ENCODE assay signal across 9 cellular contexts in genomic region chr3:179942560-179943075, GRCh38.
DNase-seq lines count a peak whose midpoint lies in the region; ATAC-seq, FAIRE-seq and TF ChIP-seq lines count a peak whose summit lies in the region.
"Had no signal": no experiment of that assay in that cellular context is flagged by ENCODE, and none has a peak within 500 bp of the region (broad histone marks: within the 10 kb centered on the region; RNA-seq: fewer than 3 reads in every experiment).

No MANE protein-coding gene starts in this region.

- H3K4me3 ChIP-seq in A549 (peak overlapping the region; percentile 38), KMS-11 (IDR thresholded peaks at IDR 0.05; ENCODE audit: insufficient read depth, low read depth, low read length) (no peak overlapping the region), hepatocyte (no peak overlapping the region), esophagus squamous epithelium (peak overlapping the region in 1 of 4 donors; percentile 47)

- H3K4me2 ChIP-seq in A549: peak overlapping the region; percentile 82
- peak overlapping the region; percentile 39; the same call in 1 of the 2 replicates for H3K4me2 ChIP-seq in KMS-11
- H3K4me2 ChIP-seq in hepatocyte: peak overlapping the region; percentile 65

- 0 out of 6 replicates have a peak overlapping the region, but pooled peaks of 1 of the 2 experiments have one; percentile 8 for H3K27ac ChIP-seq in A549
- no peak overlapping the region for H3K27ac ChIP-seq in KMS-11
- no peak overlapping the region for H3K27ac ChIP-seq in hepatocyte
- no peak overlapping the region for H3K27ac ChIP-seq in esophagus squamous epithelium
- H3K27ac ChIP-seq: C4-2B had no signal

- H3K9me2 ChIP-seq in hepatocyte (replicated peaks; ENCODE audit: insufficient read depth): no peaks in the 10 kb centered on the region

- intact Hi-C loops in esophagus squamous epithelium (cut with DNase I): no loop called here

- H3K79me2 ChIP-seq in KMS-11 (ENCODE audit: insufficient read depth, low read depth) (no peaks in the 10 kb centered on the region), hepatocyte (no peaks in the 10 kb centered on the region)

- no peaks in the 10 kb centered on the region for H3K36me3 ChIP-seq in KMS-11 (ENCODE audit: insufficient read depth)
- no peaks in the 10 kb centered on the region for H3K36me3 ChIP-seq in hepatocyte (replicated peaks; ENCODE audit: insufficient read depth, low read depth)
- H3K36me3 ChIP-seq in esophagus squamous epithelium: no peaks in the 10 kb centered on the region

- TF ChIP-seq CTCF in A549 (IDR thresholded peaks at IDR 0.05) (no peak), KMS-11 (conservative IDR thresholded peaks at IDR 0.05; ENCODE audit: low read depth, low read length) (no peak), hepatocyte (IDR thresholded peaks at IDR 0.05; ENCODE audit: poor library complexity) (no peak), esophagus squamous epithelium (IDR thresholded peaks at IDR 0.05) (no peak), GM20000 (IDR thresholded peaks at IDR 0.05; ENCODE audit: extremely low read depth, missing control alignments) (no peak)

- H4K20me1 ChIP-seq in KMS-11 (ENCODE audit: insufficient read depth): no peaks in the 10 kb centered on the region
- H4K20me1 ChIP-seq in hepatocyte (ENCODE audit: insufficient read depth, poor library complexity, severe bottlenecking): no peaks in the 10 kb centered on the region

- TF ChIP-seq POLR2A in A549 (IDR thresholded peaks at IDR 0.05; ENCODE audit: low read length) (no peak), esophagus squamous epithelium (IDR thresholded peaks at IDR 0.05) (no peak)

- H2AFZ ChIP-seq in KMS-11 (ENCODE audit: low read depth) (peak overlapping the region; percentile 41; the same call in 1 of the 2 replicates), hepatocyte (no peak overlapping the region)

- WGBS in A549 (ENCODE audit: missing lambda C conversion rate): 70% methylated on average over 10 of the region's 11 CpGs
- 84% methylated on average over 11 of the region's 11 CpGs for WGBS in hepatocyte (ENCODE audit: low lambda C conversion rate, missing lambda C conversion rate)
- 64 to 92% methylated on average over 4 to 7 of the region's 11 CpGs for WGBS in esophagus squamous epithelium, 2 donors

- H3K4me1 ChIP-seq in A549 (no peaks in the 10 kb centered on the region), KMS-11 (ENCODE audit: low read depth, poor library complexity, severe bottlenecking) (no peaks in the 10 kb centered on the region), hepatocyte (ENCODE audit: insufficient read depth) (no peaks in the 10 kb centered on the region), esophagus squamous epithelium (no peaks in the 10 kb centered on the region)

- DNase-seq in A549 (ENCODE audit: low read depth in 1 of 2, low spot score in 1 of 2) (no peak), hepatocyte (ENCODE audit: low spot score) (no peak), esophagus squamous epithelium (lab: John Stamatoyannopoulos, UW) (no peak), GM20000 (ENCODE audit: low spot score) (no peak), iPS-NIHi7 (ENCODE audit: extremely low spot score) (no peak)

- H3K27me3 ChIP-seq in KMS-11 (ENCODE audit: insufficient read depth, low read depth) (no peaks in the 10 kb centered on the region), hepatocyte (peaks cover 4% of the 10 kb centered on the region), esophagus squamous epithelium (peaks cover 0 to 18% (median 0%) of the 10 kb centered on the region in 4 donors)

- H3K9ac ChIP-seq in KMS-11: no peak overlapping the region

- CTCF ChIA-PET in A549 (lab: Yijun Ruan, JAX): no interaction called here

- TF ChIP-seq EP300 in A549 (IDR thresholded peaks at IDR 0.05): no peak

- POLR2A ChIA-PET in A549 (lab: Yijun Ruan, JAX): no interaction called here

- no peak for FAIRE-seq in A549 (lab: Jason Lieb, UNC)

- ATAC-seq in A549 (peak; percentile 47 to 70; a peak in 5 of 6 replicates), GM21515 (IDR thresholded peaks at IDR 0.05; ENCODE audit: unreplicated experiment) (peak; percentile 22), GM19467 (IDR thresholded peaks at IDR 0.05; ENCODE audit: unreplicated experiment) (no peak)

- TF ChIP-seq RAD21 in A549 (conservative IDR thresholded peaks at IDR 0.05 in 1 of 2, IDR thresholded peaks at IDR 0.05 in 1 of 2): no peak

- H3K9me3 ChIP-seq in A549 (no peaks in the 10 kb centered on the region), hepatocyte (ENCODE audit: low read depth) (no peaks in the 10 kb centered on the region), esophagus squamous epithelium (no peaks in the 10 kb centered on the region)

TF ChIP-seq in A549, 52 proteins besides CTCF, POLR2A, EP300 and RAD21:
- TF ChIP-seq EHMT2 (IDR thresholded peaks at IDR 0.05; ENCODE audit: low read depth): no peak
- no peak for TF ChIP-seq PBX3 (IDR thresholded peaks at IDR 0.05)
- no peak for TF ChIP-seq CBX8 (IDR thresholded peaks at IDR 0.05)
- no peak for TF ChIP-seq ZC3H11A (IDR thresholded peaks at IDR 0.05)
- TF ChIP-seq CHD2 (IDR thresholded peaks at IDR 0.05; ENCODE audit: low read length, partially characterized antibody): no peak
- no peak for TF ChIP-seq ATOH8 (CRISPR knock-in tag; IDR thresholded peaks at IDR 0.05; ENCODE audit: low read depth)
- TF ChIP-seq USF2 (IDR thresholded peaks at IDR 0.05): no peak
- TF ChIP-seq HOXB5 (CRISPR knock-in tag; IDR thresholded peaks at IDR 0.05): no peak
- TF ChIP-seq, protein P1, sequence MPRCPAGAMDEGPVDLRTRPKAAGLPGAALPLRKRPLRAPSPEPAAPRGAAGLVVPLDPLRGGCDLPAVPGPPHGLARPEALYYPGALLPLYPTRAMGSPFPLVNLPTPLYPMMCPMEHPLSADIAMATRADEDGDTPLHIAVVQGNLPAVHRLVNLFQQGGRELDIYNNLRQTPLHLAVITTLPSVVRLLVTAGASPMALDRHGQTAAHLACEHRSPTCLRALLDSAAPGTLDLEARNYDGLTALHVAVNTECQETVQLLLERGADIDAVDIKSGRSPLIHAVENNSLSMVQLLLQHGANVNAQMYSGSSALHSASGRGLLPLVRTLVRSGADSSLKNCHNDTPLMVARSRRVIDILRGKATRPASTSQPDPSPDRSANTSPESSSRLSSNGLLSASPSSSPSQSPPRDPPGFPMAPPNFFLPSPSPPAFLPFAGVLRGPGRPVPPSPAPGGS (IDR thresholded peaks at IDR 0.05): no peak
- TF ChIP-seq FOXS1 (CRISPR knock-in tag; IDR thresholded peaks at IDR 0.05): no peak
- no peak for TF ChIP-seq PHF8 (IDR thresholded peaks at IDR 0.05; ENCODE audit: borderline replicate concordance, low read depth)
- TF ChIP-seq, protein P2, sequence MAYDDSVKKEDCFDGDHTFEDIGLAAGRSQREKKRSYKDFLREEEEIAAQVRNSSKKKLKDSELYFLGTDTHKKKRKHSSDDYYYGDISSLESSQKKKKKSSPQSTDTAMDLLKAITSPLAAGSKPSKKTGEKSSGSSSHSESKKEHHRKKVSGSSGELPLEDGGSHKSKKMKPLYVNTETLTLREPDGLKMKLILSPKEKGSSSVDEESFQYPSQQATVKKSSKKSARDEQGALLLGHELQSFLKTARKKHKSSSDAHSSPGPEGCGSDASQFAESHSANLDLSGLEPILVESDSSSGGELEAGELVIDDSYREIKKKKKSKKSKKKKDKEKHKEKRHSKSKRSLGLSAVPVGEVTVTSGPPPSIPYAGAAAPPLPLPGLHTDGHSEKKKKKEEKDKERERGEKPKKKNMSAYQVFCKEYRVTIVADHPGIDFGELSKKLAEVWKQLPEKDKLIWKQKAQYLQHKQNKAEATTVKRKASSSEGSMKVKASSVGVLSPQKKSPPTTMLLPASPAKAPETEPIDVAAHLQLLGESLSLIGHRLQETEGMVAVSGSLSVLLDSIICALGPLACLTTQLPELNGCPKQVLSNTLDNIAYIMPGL (CRISPR knock-in tag; IDR thresholded peaks at IDR 0.05; ENCODE audit: borderline replicate concordance): no peak
- TF ChIP-seq HES2 (IDR thresholded peaks at IDR 0.05): no peak
- TF ChIP-seq HOXB13 (CRISPR knock-in tag; IDR thresholded peaks at IDR 0.05; ENCODE audit: low read depth): no peak
- TF ChIP-seq FOSB (CRISPR knock-in tag; IDR thresholded peaks at IDR 0.05): no peak
- no peak for TF ChIP-seq CEBPB (IDR thresholded peaks at IDR 0.05)
- no peak for TF ChIP-seq TP53 (CRISPR knock-in tag; IDR thresholded peaks at IDR 0.05)
- no peak for TF ChIP-seq RFX5 (IDR thresholded peaks at IDR 0.05)
